9 cellular contexts compared by ENCODE assay signal in genomic region chr17:40363480-40363838, GRCh38. TPM values are rescaled to one million over a fixed set of nuclear protein-coding genes. Genes with fewer than 3 reads are reported as not detected.
A peak's percentile ranks its signal among the peaks of the same experiment; 100 is the strongest.
DNase-seq lines count a peak whose midpoint lies in the region; ATAC-seq and TF ChIP-seq lines count a peak whose summit lies in the region.
"Had no signal": no experiment of that assay in that cellular context is flagged by ENCODE, and none has a peak within 500 bp of the region (broad histone marks: within the 10 kb centered on the region; RNA-seq: fewer than 3 reads in every experiment).

No MANE protein-coding gene starts in this region.

- H3K4me3 ChIP-seq in left ventricle myocardium inferior (peak overlapping the region; percentile 67), skeletal muscle cell (ENCODE audit: low read depth, low read length) (peak overlapping the region; percentile 51)

- H3K36me3 ChIP-seq in left ventricle myocardium inferior: no peaks in the 10 kb centered on the region

- peaks cover 18% of the 10 kb centered on the region for H3K4me1 Mint-ChIP-seq in T-helper 17 cell

- TF ChIP-seq CTCF in left ventricle myocardium inferior (IDR thresholded peaks at IDR 0.05; ENCODE audit: borderline replicate concordance): no peak

- peaks cover 16% of the 10 kb centered on the region for H3K27me3 Mint-ChIP-seq in T-helper 17 cell

- ATAC-seq in T-helper 17 cell: no peak

- peak overlapping the region; percentile 83 for H3K4me3 Mint-ChIP-seq in T-helper 17 cell

- no peaks in the 10 kb centered on the region for H3K9me3 ChIP-seq in T-helper 17 cell (ENCODE audit: control insufficient read depth, low read length, poor library complexity, severe bottlenecking)
- H3K9me3 ChIP-seq in left ventricle myocardium inferior (replicated peaks): no peaks in the 10 kb centered on the region

- H3K36me3 Mint-ChIP-seq in T-helper 17 cell (ENCODE audit: low read depth): peaks cover 3% of the 10 kb centered on the region

- peaks cover 28% of the 10 kb centered on the region for H3K4me1 ChIP-seq in left ventricle myocardium inferior

- peak overlapping the region; percentile 65 for H3K27ac ChIP-seq in left ventricle myocardium inferior (replicated peaks)
- H3K27ac ChIP-seq in caudate nucleus (ENCODE audit: low read depth, low read length): no peak overlapping the region

- H3K27ac Mint-ChIP-seq in T-helper 17 cell: no peak overlapping the region

- peaks cover 23% of the 10 kb centered on the region for H3K27me3 ChIP-seq in left ventricle myocardium inferior (ENCODE audit: low read depth)

- peak; percentile 60 for DNase-seq in NCI-H748 (lab: John Stamatoyannopoulos, UW; ENCODE audit: unreplicated experiment)
- no peak for DNase-seq in NCI-H748 treated with DMSO at 0.1 percent for 48 hours (lab: John Stamatoyannopoulos, UW)
- DNase-seq in T-helper 17 cell: no peak
- DNase-seq in left ventricle myocardium inferior: no peak
- DNase-seq in skeletal muscle cell (ENCODE audit: low read depth): no peak
- DNase-seq in caudate nucleus (lab: John Stamatoyannopoulos, UW): no peak
- DNase-seq in activated effector memory CD4-positive, alpha-beta T cell treated with anti-CD3 and anti-CD28 coated beads, Interleukin-2, amount 50 U/mL, for 16 hours: no peak
- DNase-seq in T-helper 9 cell: no peak

- intact Hi-C loops in left ventricle myocardium inferior (cut with micrococcal nuclease): no loop called here

RNA-seq across cellular contexts. Expression of gene GJD3, which starts 1.1 kb away (rescaled TPM):
- not detected for total RNA-seq in T-helper 17 cell
- total RNA-seq in left ventricle myocardium inferior: 0.88 TPM
- total RNA-seq: activated CD8-positive, alpha-beta memory T cell treated with anti-CD3 and anti-CD28 coated beads for 36 hours had no signal

RNA-seq across cellular contexts. Expression of gene TOP2A, which starts 54.2 kb away (rescaled TPM):
- total RNA-seq in T-helper 17 cell (1 to 10 TPM; 4.1 to 6.4 TPM), left ventricle myocardium inferior (2.1 TPM)

RNA-seq across cellular contexts. Expression of gene RARA, which starts 54.5 kb away (rescaled TPM):
- total RNA-seq in T-helper 17 cell (100 to 1,000 TPM in 1 of 2 donors, 10 to 100 TPM in 1; 97.0 to 106 TPM), left ventricle myocardium inferior (17.1 TPM)
